In the genomic region with DNA sequence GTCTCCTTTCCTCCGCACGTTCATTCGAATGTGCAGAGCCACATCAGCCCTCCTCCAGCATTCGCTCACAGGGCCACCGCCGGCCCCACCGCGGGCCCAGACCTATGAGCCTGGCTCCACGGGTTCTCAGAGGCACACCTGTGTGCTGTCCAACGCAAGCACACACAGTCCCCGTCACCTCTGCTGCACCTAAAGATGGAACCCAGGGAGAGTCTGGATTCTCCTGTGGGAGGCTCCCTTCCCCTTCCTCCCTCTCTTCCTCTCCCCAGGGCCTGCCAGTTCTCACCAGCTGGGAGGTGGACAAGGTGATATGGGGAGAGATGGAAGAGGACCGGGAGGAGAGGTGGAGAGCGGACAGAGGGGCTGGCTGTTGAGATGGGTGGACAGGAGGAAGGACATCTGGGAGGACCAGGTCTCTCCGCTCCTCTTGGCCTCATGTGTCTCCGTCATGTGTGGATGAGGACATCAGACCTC, we compare ENCODE assay signal across 1 cellular context.
TF ChIP-seq lines count a peak whose summit lies in the region.

No MANE protein-coding gene starts in this region.

TF ChIP-seq in HCT116, 20 proteins besides CTCF, POLR2A, EP300 and RAD21 (continued from another document):
- TF ChIP-seq EZH2phosphoT487 (IDR thresholded peaks at IDR 0.05; ENCODE audit: borderline replicate concordance) (no peak), TCF7L2 (IDR thresholded peaks at IDR 0.05; ENCODE audit: borderline replicate concordance, extremely low read depth, insufficient read depth, insufficient read length) (no peak), ELF1 (IDR thresholded peaks at IDR 0.05; ENCODE audit: borderline replicate concordance, low read depth) (no peak), ZNF274 (IDR thresholded peaks at IDR 0.05; ENCODE audit: low read depth, low read length) (no peak)
TF ChIP-seq in HCT116: peak in this region for 0.
